1 cellular context compared by ENCODE assay signal in genomic region chr2:84925336-84925723, GRCh38.
TF ChIP-seq lines count a peak whose summit lies in the region.

No MANE protein-coding gene starts in this region.

TF ChIP-seq in GM12878, 131 proteins besides CTCF, POLR2A, EP300 and RAD21 (continued from another document):
- TF ChIP-seq NKRF (conservative IDR thresholded peaks at IDR 0.05) (no peak), GATAD2B (conservative IDR thresholded peaks at IDR 0.05; ENCODE audit: low read depth) (no peak), IRF4 (IDR thresholded peaks at IDR 0.05; ENCODE audit: low read depth, low read length) (no peak), ELK1 (IDR thresholded peaks at IDR 0.05; ENCODE audit: low read depth, low read length) (no peak), PKNOX1 (IDR thresholded peaks at IDR 0.05) (no peak), PBX3 (IDR thresholded peaks at IDR 0.05; ENCODE audit: insufficient replicate concordance, low read depth, low read length) (no peak), BRCA1 (IDR thresholded peaks at IDR 0.05; ENCODE audit: low read depth, low read length) (no peak), TAF1 (IDR thresholded peaks at IDR 0.05; ENCODE audit: borderline replicate concordance, low read depth, low read length) (no peak), POU2F2 (IDR thresholded peaks at IDR 0.05; ENCODE audit: borderline replicate concordance, low read depth, low read length) (no peak), NR2F1 (conservative IDR thresholded peaks at IDR 0.05) (no peak), MEF2B (IDR thresholded peaks at IDR 0.05; ENCODE audit: partially characterized antibody, poor library complexity, severe bottlenecking) (no peak), FOXM1 (IDR thresholded peaks at IDR 0.05; ENCODE audit: low read depth, low read length) (no peak), MLLT1 (IDR thresholded peaks at IDR 0.05) (no peak), ATF2 (IDR thresholded peaks at IDR 0.05; ENCODE audit: low read length) (no peak), RFX5 (IDR thresholded peaks at IDR 0.05; ENCODE audit: low read depth, low read length) (no peak), EZH2 (IDR thresholded peaks at IDR 0.05; ENCODE audit: borderline replicate concordance, control insufficient read depth, low read depth, low read length) (no peak), ZBTB40 (IDR thresholded peaks at IDR 0.05; ENCODE audit: borderline replicate concordance) (no peak), CHD4 (IDR thresholded peaks at IDR 0.05) (no peak), POLR2AphosphoS5 (IDR thresholded peaks at IDR 0.05; ENCODE audit: low read length) (no peak)
